ENCODE assay signal across 15 cellular contexts in genomic region chr3:155978324-155978723, GRCh38.
DNase-seq lines count a peak whose midpoint lies in the region; ATAC-seq, FAIRE-seq and TF ChIP-seq lines count a peak whose summit lies in the region.
"Had no signal": no experiment of that assay in that cellular context is flagged by ENCODE, and none has a peak within 500 bp of the region (broad histone marks: within the 10 kb centered on the region; RNA-seq: fewer than 3 reads in every experiment).

No MANE protein-coding gene starts in this region.

- no peak for FAIRE-seq in urothelium cell line (lab: Jason Lieb, UNC)

- H3K36me3 ChIP-seq in A673 (ENCODE audit: insufficient read depth, low read length, poor library complexity, severe bottlenecking) (no peaks in the 10 kb centered on the region), GM23338 (ENCODE audit: insufficient read depth) (no peaks in the 10 kb centered on the region), stomach (no peaks in the 10 kb centered on the region)
- H3K36me3 ChIP-seq: vagina had no signal

- peak; percentile 61 for TF ChIP-seq CTCF in A673 (conservative IDR thresholded peaks at IDR 0.05; ENCODE audit: low read depth, low read length)
- peak; percentile 50 to 72 for TF ChIP-seq CTCF in GM23338 (conservative IDR thresholded peaks at IDR 0.05; ENCODE audit: low read depth in 2 of 2)
- peak; percentile 53 for TF ChIP-seq CTCF in foreskin keratinocyte (conservative IDR thresholded peaks at IDR 0.05)
- no peak for TF ChIP-seq CTCF in stomach (IDR thresholded peaks at IDR 0.05)

- no peaks in the 10 kb centered on the region for H3F3A ChIP-seq in GM23338 (replicated peaks; ENCODE audit: low read depth)

- H3K36me3 Mint-ChIP-seq in GM23338 (ENCODE audit: low read depth) = no peaks in the 10 kb centered on the region
- H3K36me3 Mint-ChIP-seq: IgD-negative memory B cell had no signal

- no peak for DNase-seq in A673 (ENCODE audit: low spot score)
- DNase-seq in GM23338 (ENCODE audit: low spot score) = no peak
- peak; percentile 42 for DNase-seq in SK-MEL-5 (ENCODE audit: low read depth, low spot score)
- no peak for DNase-seq in foreskin keratinocyte
- no peak for DNase-seq in urothelium cell line (ENCODE audit: low spot score)
- DNase-seq in stomach = no peak
- no peak for DNase-seq in 8988T
- DNase-seq: activated CD4-positive, alpha-beta T cell treated with anti-CD3 and anti-CD28 coated beads for 48 hours; activated T-cell treated with anti-CD3 and anti-CD28 coated beads, Interleukin-2, amount 50 U/mL, for 4 hours; kidney glomerular epithelial cell; NCI-H2081 had no signal

- H3K4me1 Mint-ChIP-seq in GM23338 = no peaks in the 10 kb centered on the region

- H3K9me3 Mint-ChIP-seq in GM23338 = no peaks in the 10 kb centered on the region
- H3K9me3 Mint-ChIP-seq: activated T-cell treated with anti-CD3 and anti-CD28 coated beads, Interleukin-2, amount 50 U/mL, for 4 hours; IgD-negative memory B cell; T-helper 1 cell treated with Interleukin-12 subunit alpha and Interleukin-12 subunit beta and Interleukin-4 antibody, amounts not matched to agents 30 μg/mL and 1 μg/mL, for 36 hours had no signal

- intact Hi-C loops in A673 (cut with micrococcal nuclease; ENCODE audit: unreplicated experiment) = no loop called here
- intact Hi-C loops in stomach (cut with DNase I; ENCODE audit: low total_unique reads) = no loop called here

- TF ChIP-seq EP300 in stomach (IDR thresholded peaks at IDR 0.05) = no peak

- POLR2A ChIA-PET in A673 (lab: Charles Lee; ENCODE audit: low non-redundant PET) = no interaction called here

- no peak overlapping the region for H3K27ac Mint-ChIP-seq in GM23338
- H3K27ac Mint-ChIP-seq: IgD-negative memory B cell; T-helper 1 cell treated with Interleukin-12 subunit alpha and Interleukin-12 subunit beta and Interleukin-4 antibody, amounts not matched to agents 30 μg/mL and 1 μg/mL, for 36 hours had no signal

- no peak overlapping the region for H2AFZ ChIP-seq in GM23338

- H3K27ac ChIP-seq in A673 (ENCODE audit: low read depth, low read length, poor library complexity, severe bottlenecking) (no peak overlapping the region), GM23338 (ENCODE audit: low read depth) (no peak overlapping the region), foreskin keratinocyte (no peak overlapping the region), stomach (no peak overlapping the region)
- H3K27ac ChIP-seq: vagina had no signal

- ATAC-seq in GM23338 = no peak
- no peak for ATAC-seq in foreskin keratinocyte
- ATAC-seq in HG02759 (IDR thresholded peaks at IDR 0.05; ENCODE audit: unreplicated experiment) = no peak
- ATAC-seq: activated T-cell treated with anti-CD3 and anti-CD28 coated beads, Interleukin-2, amount 50 U/mL, for 4 hours had no signal

- H3K9me2 ChIP-seq in GM23338 (ENCODE audit: insufficient read depth) = no peaks in the 10 kb centered on the region

- H3K4me3 ChIP-seq in A673 (ENCODE audit: low read depth, low read length, poor library complexity, severe bottlenecking) (no peak overlapping the region), GM23338 (no peak overlapping the region), stomach (no peak overlapping the region)
- H3K4me3 ChIP-seq: vagina had no signal

- no peaks in the 10 kb centered on the region for H4K20me1 ChIP-seq in GM23338 (replicated peaks; ENCODE audit: insufficient read depth)

- H3K4me1 ChIP-seq in A673 (ENCODE audit: insufficient read depth, low read length, poor library complexity, severe bottlenecking) (no peaks in the 10 kb centered on the region), GM23338 (ENCODE audit: insufficient read depth) (no peaks in the 10 kb centered on the region), foreskin keratinocyte (no peaks in the 10 kb centered on the region), stomach (no peaks in the 10 kb centered on the region)
- H3K4me1 ChIP-seq: vagina had no signal

- no peaks in the 10 kb centered on the region for H3K27me3 ChIP-seq in A673 (replicated peaks; ENCODE audit: insufficient read depth, low read depth, low read length, poor library complexity)
- H3K27me3 ChIP-seq in GM23338 (ENCODE audit: insufficient read depth) = no peaks in the 10 kb centered on the region
- H3K27me3 ChIP-seq in foreskin keratinocyte = no peaks in the 10 kb centered on the region
- H3K27me3 ChIP-seq in stomach = no peaks in the 10 kb centered on the region
- H3K27me3 ChIP-seq: vagina had no signal

- TF ChIP-seq POLR2A in stomach (IDR thresholded peaks at IDR 0.05) = no peak

- BruUV-seq in A673 (replicated peaks; lab: Mats Ljungman, UMichigan) = no TSS peak

- no peaks in the 10 kb centered on the region for H3K9me3 ChIP-seq in A673 (ENCODE audit: low read depth, low read length, poor library complexity, severe bottlenecking)
- no peaks in the 10 kb centered on the region for H3K9me3 ChIP-seq in stomach
- H3K9me3 ChIP-seq: vagina had no signal

- CTCF ChIA-PET in A673 (lab: Charles Lee) = no interaction called here

- H3K4me2 ChIP-seq in GM23338 = no peak overlapping the region

- 81 to 88% (median 83%) methylated on average over 3 of the region's 3 CpGs for WGBS in stomach, 5 donors

- H3K79me2 ChIP-seq in GM23338 (replicated peaks; ENCODE audit: insufficient read depth) = no peaks in the 10 kb centered on the region

- H3K4me3 Mint-ChIP-seq in GM23338 = no peak overlapping the region
- H3K4me3 Mint-ChIP-seq: activated T-cell treated with anti-CD3 and anti-CD28 coated beads, Interleukin-2, amount 50 U/mL, for 4 hours; IgD-negative memory B cell; T-helper 1 cell treated with Interleukin-12 subunit alpha and Interleukin-12 subunit beta and Interleukin-4 antibody, amounts not matched to agents 30 μg/mL and 1 μg/mL, for 36 hours had no signal

- in situ Hi-C loops in SK-MEL-5 (cut with HindIII; ENCODE audit: low pct_unique_long_range_greater_than_20kb, low sequenced_read_pairs) = no loop called here

- peaks cover 2% of the 10 kb centered on the region for H3K27me3 Mint-ChIP-seq in GM23338 (ENCODE audit: insufficient read depth, low read depth, poor library complexity)
- H3K27me3 Mint-ChIP-seq: IgD-negative memory B cell had no signal

TF ChIP-seq in GM23338, 12 proteins besides CTCF, POLR2A, EP300 and RAD21:
- no peak for TF ChIP-seq REST (IDR thresholded peaks at IDR 0.05; ENCODE audit: unreplicated experiment)
- no peak for TF ChIP-seq ETS1 (IDR thresholded peaks at IDR 0.05)

Comparison
In these comparisons a context has a peak if more than half of its experiments do, and no peak if none do; other contexts are left out.
1. CTCF ChIP-seq: peak in A673 (single experiment), GM23338 (2 of 2) and foreskin keratinocyte (single experiment); none in stomach (0 of 7).